In genomic region chr16:13194766-13195165, GRCh38 we compare ENCODE assay signal across 17 cellular contexts.
DNase-seq lines count a peak whose midpoint lies in the region; ATAC-seq and TF ChIP-seq lines count a peak whose summit lies in the region.
"Had no signal": no experiment of that assay in that cellular context is flagged by ENCODE, and none has a peak within 500 bp of the region (broad histone marks: within the 10 kb centered on the region; RNA-seq: fewer than 3 reads in every experiment).

No MANE protein-coding gene starts in this region.

- H3K4me2 ChIP-seq in PC-9: no peak overlapping the region
- H3K4me2 ChIP-seq: BLaER1, GM23338 had no signal

- CTCF ChIA-PET in PC-9 (lab: Charles Lee): no interaction called here

- H2AFZ ChIP-seq in PC-9: no peak overlapping the region
- H2AFZ ChIP-seq: GM23338 had no signal

- H4K20me1 ChIP-seq in PC-9 (ENCODE audit: insufficient read depth): peaks cover 13% of the 10 kb centered on the region
- H4K20me1 ChIP-seq: BLaER1 had no signal

- H3K4me1 ChIP-seq in PC-9 (replicated peaks; ENCODE audit: insufficient read depth): peaks cover 17% of the 10 kb centered on the region
- H3K4me1 ChIP-seq: BLaER1, Caco-2, HAP-1 had no signal

- 0 out of 2 replicates have a peak overlapping the region, but pooled peaks have one; percentile 18 for H3K27ac ChIP-seq in PC-9
- H3K27ac ChIP-seq: 22Rv1, BLaER1, C4-2B had no signal

- H3K36me3 ChIP-seq in PC-9 (ENCODE audit: low read depth): no peaks in the 10 kb centered on the region
- H3K36me3 ChIP-seq: BLaER1, HAP-1 had no signal

- H3K27me3 ChIP-seq in PC-9 (ENCODE audit: insufficient read depth, low read depth): no peaks in the 10 kb centered on the region
- H3K27me3 ChIP-seq: BLaER1 had no signal

- H3K4me3 ChIP-seq in PC-9 (no peak overlapping the region), fibroblast of mammary gland (ENCODE audit: control insufficient read depth, low read depth, low read length) (no peak overlapping the region)
- H3K4me3 ChIP-seq: BLaER1, GM23338, HAP-1 had no signal

- TF ChIP-seq CTCF in PC-9 (conservative IDR thresholded peaks at IDR 0.05): no peak
- TF ChIP-seq CTCF in fibroblast of mammary gland (conservative IDR thresholded peaks at IDR 0.05; ENCODE audit: control insufficient read depth, insufficient read depth, low read depth, low read length): no peak

- no TSS peak for BruUV-seq in PC-9 (replicated peaks; lab: Mats Ljungman, UMichigan)

- peaks cover 42% of the 10 kb centered on the region for H3K79me2 ChIP-seq in PC-9 (ENCODE audit: low read depth)

- intact Hi-C loops in PC-9 (cut with micrococcal nuclease; ENCODE audit: unreplicated experiment): no loop called here

- no peaks in the 10 kb centered on the region for H3K9me3 ChIP-seq in PC-9 (ENCODE audit: insufficient read depth, low read depth)
- H3K9me3 ChIP-seq: BLaER1, Caco-2 had no signal

- no peak for DNase-seq in PC-9
- DNase-seq in fibroblast of mammary gland (ENCODE audit: low read depth): peak; percentile 14
- peak; percentile 69 for DNase-seq in kidney tubule cell (ENCODE audit: low spot score)
- no peak for DNase-seq in HT-29 (ENCODE audit: low spot score)
- DNase-seq in activated effector memory CD4-positive, alpha-beta T cell treated with anti-CD3 and anti-CD28 coated beads, Interleukin-2, amount 50 U/mL, for 16 hours: no peak
- DNase-seq: Caco-2; CD4-positive, CD25-positive, alpha-beta regulatory T cell; CD8-positive, alpha-beta T cell; DMS153; DND-41; HFFc6 had no signal

- no peaks in the 10 kb centered on the region for H3K9me2 ChIP-seq in PC-9 (ENCODE audit: insufficient read depth)

- peaks cover 6% of the 10 kb centered on the region; the same call in 1 of the 2 replicates for H3F3A ChIP-seq in PC-9 (ENCODE audit: insufficient read depth, low read depth)

- POLR2A ChIA-PET in PC-9 (lab: Charles Lee; ENCODE audit: unreplicated experiment): no interaction called here

- ATAC-seq in GM18867 (IDR thresholded peaks at IDR 0.05; ENCODE audit: unreplicated experiment): no peak
- ATAC-seq: CD8-positive, alpha-beta T cell; GM23338 had no signal

Comparison
In these comparisons a context has a peak if more than half of its experiments do, and no peak if none do; other contexts are left out.
1. DNase-seq: peak in fibroblast of mammary gland (single experiment) and kidney tubule cell (single experiment); none in PC-9 (0 of 2), HT-29 (single experiment) and activated effector memory CD4-positive, alpha-beta T cell treated with anti-CD3 and anti-CD28 coated beads, Interleukin-2, amount 50 U/mL, for 16 hours (single experiment).